Comparison of ENCODE assay signal across 8 cellular contexts in the genomic region with DNA sequence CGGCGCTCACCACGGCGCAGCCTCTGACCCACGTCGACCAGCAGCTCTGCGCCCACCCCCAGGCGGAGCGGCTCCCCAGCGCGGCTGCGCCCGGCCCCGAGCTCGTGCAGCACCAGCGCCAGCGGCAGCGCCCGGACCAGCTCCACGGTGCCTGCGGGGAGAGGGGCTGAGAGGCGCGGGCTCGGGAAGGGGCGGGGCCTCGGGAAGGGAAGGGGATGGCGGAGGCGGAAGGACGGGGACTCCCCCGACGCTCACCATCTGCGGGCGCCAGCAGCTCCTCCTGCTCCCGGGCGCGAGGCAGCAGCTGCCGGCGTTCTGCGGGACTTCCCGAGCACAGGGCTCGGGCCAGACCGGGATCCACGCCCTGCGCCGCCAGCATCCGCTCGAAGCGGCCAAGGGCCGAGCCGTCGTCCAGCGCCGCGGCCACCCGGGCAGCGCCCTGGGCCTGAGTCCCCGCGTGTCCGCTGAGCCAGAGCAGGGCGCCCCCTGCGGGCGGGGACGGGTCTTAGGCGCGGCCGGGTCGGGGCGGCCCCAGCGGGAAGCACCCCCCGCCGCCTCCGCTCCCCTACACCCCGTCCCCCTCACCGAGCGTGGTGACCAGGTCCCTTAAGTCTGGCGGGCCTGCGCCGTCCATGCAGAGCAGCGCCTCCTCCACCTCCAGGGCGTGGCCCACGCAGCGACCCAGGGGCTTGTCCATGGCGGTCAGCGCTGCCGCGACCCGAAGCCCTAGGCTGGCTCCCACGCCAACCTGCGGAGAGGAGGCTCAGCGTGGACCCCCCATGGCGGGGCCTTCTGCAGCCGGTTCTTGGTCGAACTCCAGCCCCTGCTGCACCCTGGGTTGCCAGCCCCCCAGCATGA. TPM values are rescaled to one million over a fixed set of nuclear protein-coding genes. Genes with fewer than 3 reads are reported as not detected.
DNase-seq lines count a peak whose midpoint lies in the region; ATAC-seq and TF ChIP-seq lines count a peak whose summit lies in the region.

No MANE protein-coding gene starts in this region.

- H3K36me3 Mint-ChIP-seq in IgD-negative memory B cell = no peaks in the 10 kb centered on the region
- H3K36me3 Mint-ChIP-seq in activated naive CD4-positive, alpha-beta T cell treated with anti-CD3 and anti-CD28 coated beads, Interleukin-2, amount 10 ng/mL, durations not matched to agents 7 days and 5 days = peaks cover 9% of the 10 kb centered on the region

- H3K4me1 Mint-ChIP-seq in IgD-negative memory B cell = peaks cover 18 to 22% (median 20%) of the 10 kb centered on the region in 3 donors
- peaks cover 38% of the 10 kb centered on the region for H3K4me1 Mint-ChIP-seq in activated naive CD4-positive, alpha-beta T cell treated with anti-CD3 and anti-CD28 coated beads, Interleukin-2, amount 10 ng/mL, durations not matched to agents 7 days and 5 days

- CTCF ChIA-PET in activated naive CD4-positive, alpha-beta T cell treated with anti-CD3 and anti-CD28 coated beads, Interleukin-2, amount 10 ng/mL, durations not matched to agents 7 days and 5 days (lab: Charles Lee) = interaction anchor here (0.5 to 6.1 kb wide), 17 partner anchors 9 to 275 kb away, joined by 3 to 46 read pairs (median 6); partner anchors contain the start of genes HDAC10, KLHDC7B, LMF2 and NCAPH2

- no peaks in the 10 kb centered on the region for H3K27me3 Mint-ChIP-seq in IgD-negative memory B cell
- peaks cover 3% of the 10 kb centered on the region for H3K27me3 Mint-ChIP-seq in activated naive CD4-positive, alpha-beta T cell treated with anti-CD3 and anti-CD28 coated beads, Interleukin-2, amount 10 ng/mL, durations not matched to agents 7 days and 5 days

- H4K20me1 ChIP-seq in osteoblast (ENCODE audit: insufficient read depth, low read length) = peaks cover 29% of the 10 kb centered on the region

- ATAC-seq in GM21526 (IDR thresholded peaks at IDR 0.05; ENCODE audit: low FRiP score, unreplicated experiment) = peak; percentile 22

- H3K27ac ChIP-seq in SJCRH30 (peak overlapping the region; percentile 54), osteoblast (ENCODE audit: low read depth, low read length) (peak overlapping the region; percentile 56), tibial nerve (peak overlapping the region; percentile 72 to 95 (median 91))

- DNase-seq in DMS79 (lab: John Stamatoyannopoulos, UW) (peak; percentile 26), SJCRH30 (peak; percentile 94), globus pallidus (ENCODE audit: low spot score) (peak; percentile 61), osteoblast (ENCODE audit: insufficient read length, low spot score, missing footprints) (peak; percentile 98), tibial nerve (ENCODE audit: low spot score in 2 of 2) (peak in 1 of 2 donors; percentile 48)
- DNase-seq in activated naive CD4-positive, alpha-beta T cell treated with anti-CD3 and anti-CD28 coated beads, Interleukin-2, amount 10 ng/mL, durations not matched to agents 7 days and 5 days = peak; percentile 92

- H3K27me3 ChIP-seq in SJCRH30 = no peaks in the 10 kb centered on the region
- H3K27me3 ChIP-seq in osteoblast (ENCODE audit: insufficient read depth, low read length) = no peaks in the 10 kb centered on the region
- H3K27me3 ChIP-seq in tibial nerve = peaks cover 0 to 17% of the 10 kb centered on the region in 2 donors

- H3K4me3 ChIP-seq in SJCRH30 (peak overlapping the region; percentile 66), osteoblast (ENCODE audit: insufficient read depth, low read length) (peak overlapping the region; percentile 86), tibial nerve (peak overlapping the region; percentile 50 to 93 (median 91))

- H3K4me1 ChIP-seq in SJCRH30 (peaks cover 4% of the 10 kb centered on the region; the same call in 1 of the 2 replicates), osteoblast (ENCODE audit: insufficient read depth, low read length) (peaks cover 23% of the 10 kb centered on the region), tibial nerve (peaks cover 0 to 67% (median 30%) of the 10 kb centered on the region in 4 donors)

- H3K36me3 ChIP-seq in SJCRH30 (peaks cover 28% of the 10 kb centered on the region), osteoblast (ENCODE audit: insufficient read depth, low read length) (peaks cover 15% of the 10 kb centered on the region), tibial nerve (peaks cover 0 to 30% (median 21%) of the 10 kb centered on the region in 3 donors)

- TF ChIP-seq EP300 in tibial nerve (IDR thresholded peaks at IDR 0.05) = no peak

- no peaks in the 10 kb centered on the region for H3K9me3 ChIP-seq in SJCRH30 (replicated peaks)
- no peaks in the 10 kb centered on the region for H3K9me3 ChIP-seq in osteoblast (ENCODE audit: low read depth, low read length)
- no peaks in the 10 kb centered on the region for H3K9me3 ChIP-seq in tibial nerve

- H3K4me3 Mint-ChIP-seq in IgD-negative memory B cell = peak overlapping the region; percentile 79 to 96 (median 90)
- peak overlapping the region; percentile 84 for H3K4me3 Mint-ChIP-seq in activated naive CD4-positive, alpha-beta T cell treated with anti-CD3 and anti-CD28 coated beads, Interleukin-2, amount 10 ng/mL, durations not matched to agents 7 days and 5 days

- peak overlapping the region; percentile 96 for H3K4me2 ChIP-seq in osteoblast (ENCODE audit: insufficient read depth, low read length)

- H3K9me3 Mint-ChIP-seq in IgD-negative memory B cell = no peaks in the 10 kb centered on the region
- no peaks in the 10 kb centered on the region for H3K9me3 Mint-ChIP-seq in activated naive CD4-positive, alpha-beta T cell treated with anti-CD3 and anti-CD28 coated beads, Interleukin-2, amount 10 ng/mL, durations not matched to agents 7 days and 5 days

- WGBS in tibial nerve, 2 donors = 2% methylated on average over 20 to 28 of the region's 93 CpGs

- H2AFZ ChIP-seq in osteoblast (ENCODE audit: low read length) = peak overlapping the region; percentile 50

- H3K79me2 ChIP-seq in osteoblast (ENCODE audit: insufficient read depth, low read length) = peaks cover 30% of the 10 kb centered on the region

- peak; percentile 43 for TF ChIP-seq CTCF in osteoblast (IDR thresholded peaks at IDR 0.05; ENCODE audit: extremely low read depth, low read depth, low read length)
- TF ChIP-seq CTCF in tibial nerve (IDR thresholded peaks at IDR 0.05) = peak; percentile 64 to 77 (median 67)

- peak in 1 of 2 donors; percentile 1 for TF ChIP-seq POLR2A in tibial nerve (IDR thresholded peaks at IDR 0.05)

- peak overlapping the region; percentile 94 to 98 (median 95) for H3K27ac Mint-ChIP-seq in IgD-negative memory B cell
- peak overlapping the region; percentile 96 for H3K27ac Mint-ChIP-seq in activated naive CD4-positive, alpha-beta T cell treated with anti-CD3 and anti-CD28 coated beads, Interleukin-2, amount 10 ng/mL, durations not matched to agents 7 days and 5 days

RNA-seq across cellular contexts. Expression of gene SCO2, which starts 0.8 kb away (rescaled TPM):
- polyA plus RNA-seq in IgD-negative memory B cell = 11.8 TPM
- 0.71 and 2.1 TPM in 2 replicates for total RNA-seq in SJCRH30 (2014; rRNA removed; shearing (Covaris generic))
- total RNA-seq in osteoblast = 5.1 and 5.6 TPM in 2 replicates
- 1 to 10 TPM in 3 of 4 donors, not detected in 1; 2.5 to 3.9 (median 3.3) TPM for total RNA-seq in tibial nerve

RNA-seq across cellular contexts. Expression of gene TYMP, which starts 3.6 kb away (rescaled TPM):
- 56.8 TPM for polyA plus RNA-seq in IgD-negative memory B cell
- 0.51 and 0.63 TPM in 2 replicates for total RNA-seq in SJCRH30 (2014; rRNA removed; shearing (Covaris generic))
- 14.4 and 30.0 TPM in 2 replicates for total RNA-seq in osteoblast
- total RNA-seq in tibial nerve = 100 to 1,000 TPM in 1 of 4 donors, 10 to 100 TPM in 3; 33.1 to 239 (median 60.3) TPM

RNA-seq across cellular contexts. Expression of gene NCAPH2, which starts 18.2 kb away (rescaled TPM):
- polyA plus RNA-seq in IgD-negative memory B cell = 39.4 TPM
- total RNA-seq in SJCRH30 (2014; rRNA removed; shearing (Covaris generic)) = 87.0 and 94.2 TPM in 2 replicates
- total RNA-seq in osteoblast (24.2 and 27.5 TPM in 2 replicates), tibial nerve (10 to 100 TPM; 43.9 to 57.3 (median 45.0) TPM)

RNA-seq across cellular contexts. Expression of gene LMF2, which starts 18.7 kb away (rescaled TPM):
- polyA plus RNA-seq in IgD-negative memory B cell = 26.4 TPM
- total RNA-seq in SJCRH30 (2014; rRNA removed; shearing (Covaris generic)) = 39.2 and 48.8 TPM in 2 replicates
- total RNA-seq in osteoblast = 56.8 and 60.7 TPM in 2 replicates
- 10 to 100 TPM; 53.7 to 85.2 (median 58.1) TPM for total RNA-seq in tibial nerve

RNA-seq across cellular contexts. Expression of gene KLHDC7B, which starts 19.5 kb away (rescaled TPM):
- 4.7 TPM for polyA plus RNA-seq in IgD-negative memory B cell
- 0.05 and 0.10 TPM in 2 replicates for total RNA-seq in SJCRH30 (2014; rRNA removed; shearing (Covaris generic))
- total RNA-seq in osteoblast = 0.29 and 0.72 TPM in 2 replicates
- under 1 TPM in 1 of 4 donors, not detected in 3; 0.90 TPM for total RNA-seq in tibial nerve
